Comparison of ENCODE assay signal across 26 cellular contexts in genomic region chr17:37696366-37696765, GRCh38. TPM values are rescaled to one million over a fixed set of nuclear protein-coding genes. Genes with fewer than 3 reads are reported as not detected.
"Had no signal": no experiment of that assay in that cellular context is flagged by ENCODE, and none has a peak within 500 bp of the region (broad histone marks: within the 10 kb centered on the region; RNA-seq: fewer than 3 reads in every experiment).

No MANE protein-coding gene starts in this region.

- H3K27me3 Mint-ChIP-seq: type B pancreatic cell had no signal

- H3K9me3 ChIP-seq: neutrophil, suprapubic skin, thoracic aorta, uterus had no signal

- H3K27ac ChIP-seq: left ventricle myocardium inferior, neural progenitor cell, neutrophil, parathyroid adenoma, right atrium auricular region, spleen, suprapubic skin, thoracic aorta, tibial nerve, uterus had no signal

- DNase-seq: islet precursor cell; left ventricle myocardium inferior; natural killer cell; nephron progenitor cell; occipital lobe; spleen; stimulated activated CD4-positive, alpha-beta T cell treated with anti-CD3 and anti-CD28 coated beads, Interleukin-4, amount 100 ng/mL, for 24 hours; uterus had no signal

- H2AFZ ChIP-seq: neural progenitor cell, parathyroid adenoma had no signal

- FAIRE-seq: small intestine had no signal

- H3K79me2 ChIP-seq: parathyroid adenoma had no signal

- H3K9ac ChIP-seq: neural progenitor cell, parathyroid adenoma had no signal

- H3K27ac Mint-ChIP-seq: memory B cell; natural killer cell; nephron progenitor cell; stimulated activated effector memory CD8-positive, alpha-beta T cell treated with anti-CD3 and anti-CD28 coated beads, Interleukin-12 subunit alpha, Interleukin-12 subunit beta, amount 100 ng/mL, for 72 hours; stimulated activated naive CD8-positive, alpha-beta T cell treated with anti-CD3 and anti-CD28 coated beads, Interleukin-15, Interleukin-2, amounts not matched to agents 100 ng/mL and 50 ng/mL, for 24 hours; type B pancreatic cell had no signal

- H3K4me1 ChIP-seq: left ventricle myocardium inferior, neural progenitor cell, parathyroid adenoma, suprapubic skin, tibial nerve, uterus had no signal

- H3K9me3 Mint-ChIP-seq: natural killer cell; stimulated activated naive CD8-positive, alpha-beta T cell treated with anti-CD3 and anti-CD28 coated beads, Interleukin-15, Interleukin-2, amounts not matched to agents 100 ng/mL and 50 ng/mL, for 24 hours had no signal

- H3K4me2 ChIP-seq: neural progenitor cell had no signal

- H3K36me3 ChIP-seq: left ventricle myocardium inferior, neural progenitor cell, neutrophil, right atrium auricular region, spleen, suprapubic skin, thoracic aorta, tibial nerve, uterus had no signal

- H3K27me3 ChIP-seq: neural progenitor cell, right atrium auricular region, uterus had no signal

- H3K36me3 Mint-ChIP-seq: natural killer cell; neural progenitor cell; stimulated activated effector memory CD8-positive, alpha-beta T cell treated with anti-CD3 and anti-CD28 coated beads, Interleukin-12 subunit alpha, Interleukin-12 subunit beta, amount 100 ng/mL, for 72 hours had no signal

- H3K4me3 ChIP-seq: left ventricle myocardium inferior, lung, neural progenitor cell, right atrium auricular region, spleen, suprapubic skin, thoracic aorta, tibial nerve, uterus had no signal

- H3K4me3 Mint-ChIP-seq: memory B cell; natural killer cell; stimulated activated effector memory CD8-positive, alpha-beta T cell treated with anti-CD3 and anti-CD28 coated beads, Interleukin-12 subunit alpha, Interleukin-12 subunit beta, amount 100 ng/mL, for 72 hours; stimulated activated naive CD8-positive, alpha-beta T cell treated with anti-CD3 and anti-CD28 coated beads, Interleukin-15, Interleukin-2, amounts not matched to agents 100 ng/mL and 50 ng/mL, for 24 hours; type B pancreatic cell had no signal

- ATAC-seq: natural killer cell; sciatic nerve; stimulated activated effector memory CD8-positive, alpha-beta T cell treated with anti-CD3 and anti-CD28 coated beads, Interleukin-12 subunit alpha, Interleukin-12 subunit beta, amount 100 ng/mL, for 72 hours had no signal

RNA-seq across cellular contexts. Expression of gene HNF1B, which starts 48.5 kb away (rescaled TPM):
- total RNA-seq: left ventricle myocardium inferior, lower leg skin, natural killer cell, occipital lobe, posterior vena cava, pulmonary artery endothelial cell, right atrium auricular region, sciatic nerve, spleen, subcutaneous adipose tissue, suprapubic skin, thoracic aorta, tibial nerve had no signal
